Comparison of ENCODE assay signal across 25 cellular contexts in the genomic region with DNA sequence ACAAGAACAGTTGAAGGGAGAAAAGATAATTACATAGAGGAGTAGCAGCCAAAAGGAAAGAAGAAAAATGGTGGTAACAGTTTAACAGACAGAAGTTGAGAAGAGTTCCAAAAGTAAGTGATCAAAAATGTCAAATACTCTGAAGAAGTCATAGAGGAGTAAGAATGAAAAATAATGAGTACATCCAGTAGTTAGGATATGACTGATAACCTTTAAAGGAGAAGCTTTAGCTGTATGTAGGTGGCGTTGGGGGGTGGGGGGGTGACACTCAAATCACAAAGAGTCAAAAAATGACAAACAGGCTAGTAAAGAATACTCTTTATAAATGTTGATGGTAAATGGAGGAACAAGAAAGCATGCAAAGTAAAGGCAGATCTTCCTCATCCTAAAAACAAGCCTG. TPM values are rescaled to one million over a fixed set of nuclear protein-coding genes. Genes with fewer than 3 reads are reported as not detected.
DNase-seq lines count a peak whose midpoint lies in the region; ATAC-seq and TF ChIP-seq lines count a peak whose summit lies in the region.
"Had no signal": no experiment of that assay in that cellular context is flagged by ENCODE, and none has a peak within 500 bp of the region (broad histone marks: within the 10 kb centered on the region; RNA-seq: fewer than 3 reads in every experiment).

No MANE protein-coding gene starts in this region.

- peak overlapping the region; percentile 87 for H3K27ac Mint-ChIP-seq in activated CD8-positive, alpha-beta T cell treated with anti-CD3 and anti-CD28 coated beads for 36 hours
- no peak overlapping the region for H3K27ac Mint-ChIP-seq in activated CD8-positive, alpha-beta T cell treated with anti-CD3 and anti-CD28 coated beads, Interleukin-2, amount 10 ng/mL, durations not matched to agents 7 days and 5 days
- peak overlapping the region; percentile 72 for H3K27ac Mint-ChIP-seq in activated CD4-positive, alpha-beta memory T cell treated with anti-CD3 and anti-CD28 coated beads, Interleukin-2, amount 10 ng/mL, durations not matched to agents 7 days and 5 days
- peak overlapping the region; percentile 93 for H3K27ac Mint-ChIP-seq in stimulated activated effector memory CD8-positive, alpha-beta T cell treated with anti-CD3 and anti-CD28 coated beads, Interleukin-12 subunit alpha, Interleukin-12 subunit beta, amount 100 ng/mL, for 72 hours

- intact Hi-C loops in activated CD8-positive, alpha-beta T cell treated with anti-CD3 and anti-CD28 coated beads for 36 hours (cut with micrococcal nuclease) = no loop called here

- no peaks in the 10 kb centered on the region for H3K9me3 Mint-ChIP-seq in activated CD8-positive, alpha-beta T cell treated with anti-CD3 and anti-CD28 coated beads for 36 hours
- H3K9me3 Mint-ChIP-seq in activated CD8-positive, alpha-beta T cell treated with anti-CD3 and anti-CD28 coated beads, Interleukin-2, amount 10 ng/mL, durations not matched to agents 7 days and 5 days (ENCODE audit: insufficient read depth) = no peaks in the 10 kb centered on the region
- no peaks in the 10 kb centered on the region for H3K9me3 Mint-ChIP-seq in activated CD4-positive, alpha-beta memory T cell treated with anti-CD3 and anti-CD28 coated beads, Interleukin-2, amount 10 ng/mL, durations not matched to agents 7 days and 5 days
- no peaks in the 10 kb centered on the region for H3K9me3 Mint-ChIP-seq in stimulated activated effector memory CD8-positive, alpha-beta T cell treated with anti-CD3 and anti-CD28 coated beads, Interleukin-12 subunit alpha, Interleukin-12 subunit beta, amount 100 ng/mL, for 72 hours
- H3K9me3 Mint-ChIP-seq: naive thymus-derived CD4-positive, alpha-beta T cell had no signal

- H3K4me3 Mint-ChIP-seq in activated CD8-positive, alpha-beta T cell treated with anti-CD3 and anti-CD28 coated beads for 36 hours = no peak overlapping the region
- H3K4me3 Mint-ChIP-seq in activated CD8-positive, alpha-beta T cell treated with anti-CD3 and anti-CD28 coated beads, Interleukin-2, amount 10 ng/mL, durations not matched to agents 7 days and 5 days = no peak overlapping the region
- no peak overlapping the region for H3K4me3 Mint-ChIP-seq in activated CD4-positive, alpha-beta memory T cell treated with anti-CD3 and anti-CD28 coated beads, Interleukin-2, amount 10 ng/mL, durations not matched to agents 7 days and 5 days
- H3K4me3 Mint-ChIP-seq in stimulated activated effector memory CD8-positive, alpha-beta T cell treated with anti-CD3 and anti-CD28 coated beads, Interleukin-12 subunit alpha, Interleukin-12 subunit beta, amount 100 ng/mL, for 72 hours = peak overlapping the region; percentile 58
- H3K4me3 Mint-ChIP-seq: IgD-negative memory B cell had no signal

- no peaks in the 10 kb centered on the region for H3K27me3 Mint-ChIP-seq in activated CD8-positive, alpha-beta T cell treated with anti-CD3 and anti-CD28 coated beads for 36 hours
- no peaks in the 10 kb centered on the region for H3K27me3 Mint-ChIP-seq in activated CD8-positive, alpha-beta T cell treated with anti-CD3 and anti-CD28 coated beads, Interleukin-2, amount 10 ng/mL, durations not matched to agents 7 days and 5 days (ENCODE audit: low read depth)
- H3K27me3 Mint-ChIP-seq in activated CD4-positive, alpha-beta memory T cell treated with anti-CD3 and anti-CD28 coated beads, Interleukin-2, amount 10 ng/mL, durations not matched to agents 7 days and 5 days = no peaks in the 10 kb centered on the region
- H3K27me3 Mint-ChIP-seq: naive thymus-derived CD4-positive, alpha-beta T cell had no signal

- peak; percentile 68 for ATAC-seq in activated CD8-positive, alpha-beta T cell treated with anti-CD3 and anti-CD28 coated beads for 36 hours
- ATAC-seq in activated CD8-positive, alpha-beta T cell treated with anti-CD3 and anti-CD28 coated beads, Interleukin-2, amount 10 ng/mL, durations not matched to agents 7 days and 5 days = no peak
- peak; percentile 91 for ATAC-seq in stimulated activated effector memory CD8-positive, alpha-beta T cell treated with anti-CD3 and anti-CD28 coated beads, Interleukin-12 subunit alpha, Interleukin-12 subunit beta, amount 100 ng/mL, for 72 hours
- ATAC-seq in HG03354 (IDR thresholded peaks at IDR 0.05; ENCODE audit: poor library complexity, severe bottlenecking, unreplicated experiment) = no peak
- ATAC-seq in HG02870 (IDR thresholded peaks at IDR 0.05; ENCODE audit: unreplicated experiment) = no peak
- ATAC-seq: naive thymus-derived CD4-positive, alpha-beta T cell; Panc1; SK-N-SH treated with all-trans-retinoic acid at 6 μM for 48 hours; upper lobe of right lung had no signal

- peaks cover 19% of the 10 kb centered on the region for H3K4me1 Mint-ChIP-seq in activated CD8-positive, alpha-beta T cell treated with anti-CD3 and anti-CD28 coated beads for 36 hours (ENCODE audit: low read depth)
- H3K4me1 Mint-ChIP-seq in activated CD8-positive, alpha-beta T cell treated with anti-CD3 and anti-CD28 coated beads, Interleukin-2, amount 10 ng/mL, durations not matched to agents 7 days and 5 days (ENCODE audit: low read depth) = no peaks in the 10 kb centered on the region
- H3K4me1 Mint-ChIP-seq in activated CD4-positive, alpha-beta memory T cell treated with anti-CD3 and anti-CD28 coated beads, Interleukin-2, amount 10 ng/mL, durations not matched to agents 7 days and 5 days = peaks cover 24% of the 10 kb centered on the region
- H3K4me1 Mint-ChIP-seq in stimulated activated effector memory CD8-positive, alpha-beta T cell treated with anti-CD3 and anti-CD28 coated beads, Interleukin-12 subunit alpha, Interleukin-12 subunit beta, amount 100 ng/mL, for 72 hours = peaks cover 30% of the 10 kb centered on the region
- H3K4me1 Mint-ChIP-seq: IgD-negative memory B cell had no signal

- TF ChIP-seq CTCF in activated CD8-positive, alpha-beta T cell treated with anti-CD3 and anti-CD28 coated beads for 36 hours (IDR thresholded peaks at IDR 0.05) = no peak
- no peak for TF ChIP-seq CTCF in GM10248 (IDR thresholded peaks at IDR 0.05; ENCODE audit: control extremely low read depth, extremely low read depth, low read depth, missing control alignments)

- POLR2A ChIA-PET in activated CD8-positive, alpha-beta T cell treated with anti-CD3 and anti-CD28 coated beads for 36 hours (lab: Charles Lee) = no interaction called here
- POLR2A ChIA-PET in activated CD8-positive, alpha-beta T cell treated with anti-CD3 and anti-CD28 coated beads, Interleukin-2, amount 10 ng/mL, durations not matched to agents 7 days and 5 days (lab: Charles Lee) = no interaction called here
- POLR2A ChIA-PET in GM10248 (lab: Yijun Ruan, JAX) = no interaction called here
- POLR2A ChIA-PET in activated CD4-positive, alpha-beta memory T cell treated with anti-CD3 and anti-CD28 coated beads, Interleukin-2, amount 10 ng/mL, durations not matched to agents 7 days and 5 days (lab: Charles Lee) = no interaction called here

- no peak for DNase-seq in activated CD8-positive, alpha-beta T cell treated with anti-CD3 and anti-CD28 coated beads for 36 hours
- DNase-seq in activated CD8-positive, alpha-beta T cell treated with anti-CD3 and anti-CD28 coated beads, Interleukin-2, amount 10 ng/mL, durations not matched to agents 7 days and 5 days = no peak
- peak; percentile 15 for DNase-seq in GM10248 (ENCODE audit: extremely low spot score)
- no peak for DNase-seq in activated CD4-positive, alpha-beta memory T cell treated with anti-CD3 and anti-CD28 coated beads, Interleukin-2, amount 10 ng/mL, durations not matched to agents 7 days and 5 days
- no peak for DNase-seq in stimulated activated effector memory CD8-positive, alpha-beta T cell treated with anti-CD3 and anti-CD28 coated beads, Interleukin-12 subunit alpha, Interleukin-12 subunit beta, amount 100 ng/mL, for 72 hours (ENCODE audit: low spot score in 2 of 2)
- DNase-seq in dedifferentiated amniotic fluid mesenchymal stem cell (ENCODE audit: extremely low spot score) = no peak
- DNase-seq: activated CD4-positive, alpha-beta T cell treated with anti-CD3 and anti-CD28 coated beads for 4 hours; DMS79 treated with DMSO at 0.1 percent for 48 hours; effector CD4-positive, alpha-beta T cell; GDM1; hippocampal formation; naive thymus-derived CD4-positive, alpha-beta T cell; occipital lobe; Right ventricle myocardium superior; sigmoid colon; stimulated activated CD4-positive, alpha-beta T cell treated with anti-CD3 and anti-CD28 coated beads, Interleukin-12 subunit alpha, Interleukin-12 subunit beta, amount 100 ng/mL, for 4 hours; stimulated activated CD4-positive, alpha-beta T cell treated with anti-CD3 and anti-CD28 coated beads, Interleukin-2, amount 100 ng/mL, for 48 hours; upper lobe of right lung had no signal

- peaks cover 23% of the 10 kb centered on the region for H3K36me3 Mint-ChIP-seq in activated CD8-positive, alpha-beta T cell treated with anti-CD3 and anti-CD28 coated beads for 36 hours (ENCODE audit: low read depth)
- peaks cover 31% of the 10 kb centered on the region for H3K36me3 Mint-ChIP-seq in activated CD8-positive, alpha-beta T cell treated with anti-CD3 and anti-CD28 coated beads, Interleukin-2, amount 10 ng/mL, durations not matched to agents 7 days and 5 days (ENCODE audit: low read depth)
- H3K36me3 Mint-ChIP-seq in activated CD4-positive, alpha-beta memory T cell treated with anti-CD3 and anti-CD28 coated beads, Interleukin-2, amount 10 ng/mL, durations not matched to agents 7 days and 5 days (ENCODE audit: low read depth) = peaks cover 38% of the 10 kb centered on the region
- H3K36me3 Mint-ChIP-seq in stimulated activated effector memory CD8-positive, alpha-beta T cell treated with anti-CD3 and anti-CD28 coated beads, Interleukin-12 subunit alpha, Interleukin-12 subunit beta, amount 100 ng/mL, for 72 hours = peaks cover 72% of the 10 kb centered on the region

- CTCF ChIA-PET in activated CD8-positive, alpha-beta T cell treated with anti-CD3 and anti-CD28 coated beads for 36 hours (lab: Charles Lee) = interaction anchor here (1.5 to 2.6 kb wide), 2 partner anchors 20 to 152 kb away, joined by 3 to 8 read pairs; no protein-coding TSS in a partner anchor
- CTCF ChIA-PET in activated CD8-positive, alpha-beta T cell treated with anti-CD3 and anti-CD28 coated beads, Interleukin-2, amount 10 ng/mL, durations not matched to agents 7 days and 5 days (lab: Charles Lee) = no interaction called here
- CTCF ChIA-PET in GM10248 (lab: Yijun Ruan, JAX) = no interaction called here
- CTCF ChIA-PET in activated CD4-positive, alpha-beta memory T cell treated with anti-CD3 and anti-CD28 coated beads, Interleukin-2, amount 10 ng/mL, durations not matched to agents 7 days and 5 days (lab: Charles Lee) = no interaction called here

RNA-seq across cellular contexts. Expression of gene RAB33A, which starts 40.6 kb away (rescaled TPM):
- total RNA-seq in activated CD8-positive, alpha-beta T cell treated with anti-CD3 and anti-CD28 coated beads for 36 hours = 10 to 100 TPM; 28.2 to 28.8 TPM
- total RNA-seq in activated CD8-positive, alpha-beta T cell treated with anti-CD3 and anti-CD28 coated beads, Interleukin-2, amount 10 ng/mL, durations not matched to agents 7 days and 5 days = 10 to 100 TPM; 31.6 to 32.7 TPM
- 10 to 100 TPM; 37.0 to 38.8 TPM for total RNA-seq in activated CD4-positive, alpha-beta memory T cell treated with anti-CD3 and anti-CD28 coated beads, Interleukin-2, amount 10 ng/mL, durations not matched to agents 7 days and 5 days
- total RNA-seq: HT-29, suprapubic skin had no signal

RNA-seq across cellular contexts. Expression of gene AIFM1, which starts 46.7 kb away (rescaled TPM):
- 10 to 100 TPM; 51.5 to 54.3 TPM for total RNA-seq in activated CD8-positive, alpha-beta T cell treated with anti-CD3 and anti-CD28 coated beads for 36 hours
- total RNA-seq in activated CD8-positive, alpha-beta T cell treated with anti-CD3 and anti-CD28 coated beads, Interleukin-2, amount 10 ng/mL, durations not matched to agents 7 days and 5 days = 10 to 100 TPM; 43.4 to 47.6 TPM
- total RNA-seq in activated CD4-positive, alpha-beta memory T cell treated with anti-CD3 and anti-CD28 coated beads, Interleukin-2, amount 10 ng/mL, durations not matched to agents 7 days and 5 days = 10 to 100 TPM; 41.2 to 41.8 TPM

RNA-seq across cellular contexts. Expression of gene ZNF280C, which starts 56.3 kb away (rescaled TPM):
- total RNA-seq in activated CD8-positive, alpha-beta T cell treated with anti-CD3 and anti-CD28 coated beads for 36 hours = 1 to 10 TPM; 5.4 to 5.8 TPM
- 1 to 10 TPM; 5.0 to 5.9 TPM for total RNA-seq in activated CD8-positive, alpha-beta T cell treated with anti-CD3 and anti-CD28 coated beads, Interleukin-2, amount 10 ng/mL, durations not matched to agents 7 days and 5 days
- total RNA-seq in activated CD4-positive, alpha-beta memory T cell treated with anti-CD3 and anti-CD28 coated beads, Interleukin-2, amount 10 ng/mL, durations not matched to agents 7 days and 5 days = 1 to 10 TPM; 5.1 to 6.7 TPM

Comparison
In these comparisons a context has a peak if more than half of its experiments do, and no peak if none do; other contexts are left out.
1. ATAC-seq: peak in activated CD8-positive, alpha-beta T cell treated with anti-CD3 and anti-CD28 coated beads for 36 hours (single experiment) and stimulated activated effector memory CD8-positive, alpha-beta T cell treated with anti-CD3 and anti-CD28 coated beads, Interleukin-12 subunit alpha, Interleukin-12 subunit beta, amount 100 ng/mL, for 72 hours (single experiment); none in activated CD8-positive, alpha-beta T cell treated with anti-CD3 and anti-CD28 coated beads, Interleukin-2, amount 10 ng/mL, durations not matched to agents 7 days and 5 days (single experiment), HG03354 (single experiment) and HG02870 (single experiment).